ENCODE assay signal across 30 cellular contexts in the genomic region with DNA sequence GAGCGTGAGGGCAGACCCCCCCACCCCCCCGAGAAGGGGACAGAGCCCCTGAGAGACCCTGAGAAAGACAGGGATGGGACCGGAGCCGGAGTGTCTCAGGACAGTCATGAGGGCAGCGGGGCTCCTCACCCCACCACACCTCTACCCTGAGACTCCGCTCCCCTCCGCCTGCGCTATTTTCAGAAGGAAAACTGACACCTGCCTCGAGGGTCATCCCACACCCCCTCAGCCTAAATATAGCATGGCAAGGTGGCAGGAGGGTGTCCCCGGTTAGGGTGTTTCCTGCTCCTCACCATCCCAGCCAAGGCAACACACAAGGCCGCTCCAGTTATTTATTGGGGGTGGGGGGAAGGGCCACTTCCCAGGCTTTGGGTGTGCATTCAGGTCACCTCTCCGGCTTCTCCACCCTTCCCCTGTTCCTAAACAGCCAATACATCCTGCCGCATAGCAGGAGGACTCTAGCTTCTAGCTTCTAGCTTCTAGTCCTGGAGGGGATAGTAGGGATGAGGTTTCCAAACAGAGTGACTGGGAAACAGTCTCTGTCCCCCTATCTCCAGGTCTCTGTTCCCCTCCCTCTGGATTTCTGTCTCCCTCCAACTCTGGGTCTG. TPM values are rescaled to one million over a fixed set of nuclear protein-coding genes. Genes with fewer than 3 reads are reported as not detected.
A peak's percentile ranks its signal among the peaks of the same experiment; 100 is the strongest.
DNase-seq lines count a peak whose midpoint lies in the region; ATAC-seq and TF ChIP-seq lines count a peak whose summit lies in the region.
"Had no signal": no experiment of that assay in that cellular context is flagged by ENCODE, and none has a peak within 500 bp of the region (broad histone marks: within the 10 kb centered on the region; RNA-seq: fewer than 3 reads in every experiment).

No MANE protein-coding gene starts in this region.

- no peaks in the 10 kb centered on the region for H3K9me3 ChIP-seq in right atrium auricular region
- H3K9me3 ChIP-seq in SK-N-SH, result no peaks in the 10 kb centered on the region
- H3K9me3 ChIP-seq in skeletal muscle tissue (ENCODE audit: control insufficient read depth in 3 of 3, low read length in 3 of 3), result no peaks in the 10 kb centered on the region
- H3K9me3 ChIP-seq in transverse colon, result no peaks in the 10 kb centered on the region
- H3K9me3 ChIP-seq: esophagus muscularis mucosa, Peyer's patch, suprapubic skin, vagina had no signal

- H3F3A ChIP-seq in SK-N-SH (replicated peaks; ENCODE audit: insufficient read depth), result peaks cover 3% of the 10 kb centered on the region

- intact Hi-C loops in left ventricle myocardium superior (cut with micrococcal nuclease) (no loop called here), transverse colon (cut with DNase I; ENCODE audit: low total_unique reads) (no loop called here)

- H3K4me3 ChIP-seq in right atrium auricular region (no peak overlapping the region), SK-N-SH (ENCODE audit: low read depth in 2 of 2, low read length in 1 of 2) (no peak overlapping the region), skeletal muscle tissue (ENCODE audit: low read length in 3 of 3) (peak overlapping the region; percentile 60 to 70 (median 61)), transverse colon (no peak overlapping the region)
- H3K4me3 ChIP-seq: BLaER1 treated with 17β-estradiol and CSF1 and Interleukin-3, amounts not matched to agents 10 nM and 100 nM; esophagus muscularis mucosa; Peyer's patch; vagina had no signal

- DNase-seq in right atrium auricular region (ENCODE audit: low spot score) (no peak), left ventricle myocardium superior (no peak), SK-N-SH (peak; percentile 33), iPS-NIHi7 (ENCODE audit: extremely low spot score) (peak; percentile 16), transverse colon (no peak), KG1 (lab: John Stamatoyannopoulos, UW) (no peak)
- DNase-seq in stimulated activated naive CD4-positive, alpha-beta T cell treated with Interleukin-2 at 50 U/mL for 16 hours (lab: John Stamatoyannopoulos, UW), result no peak
- DNase-seq: ACHN; activated CD4-positive, alpha-beta T cell treated with anti-CD3 and anti-CD28 coated beads, Interleukin-2, amount 50 U/mL, for 4 hours; activated effector memory CD4-positive, alpha-beta T cell treated with Interleukin-2 at 50 U/mL for 16 hours; effector CD8-positive, alpha-beta T cell; HFFc6; NCI-H1694 treated with DMSO at 0.1 percent for 48 hours; NK-92 treated with Interleukin-12 subunit alpha and Interleukin-12 subunit beta, amount 100 ng/mL, for 24 hours; Peyer's patch; stimulated activated CD4-positive, alpha-beta T cell treated with anti-CD3 and anti-CD28 coated beads, Interleukin-1b, Interleukin-23, amount 100 ng/mL, for 48 hours; T-helper 2 cell had no signal

- in situ Hi-C loops in transverse colon (cut with MboI; ENCODE audit: low pct_ligation_motif_present in 1 of 4, low pct_unique_long_range_greater_than_20kb in 1 of 4, low sequenced_read_pairs in 3 of 4), result no loop called here

- WGBS in SK-N-SH (ENCODE audit: low lambda C conversion rate), result 58% methylated on average over 8 of the region's 13 CpGs
- 13 to 53% methylated on average over 5 to 12 of the region's 13 CpGs for WGBS in transverse colon (ENCODE audit: low coverage in 1 of 2), 2 donors

- TF ChIP-seq EP300 in SK-N-SH (IDR thresholded peaks at IDR 0.05; ENCODE audit: borderline replicate concordance in 1 of 2, low read depth in 1 of 2, low read length in 1 of 2) (no peak), transverse colon (IDR thresholded peaks at IDR 0.05; ENCODE audit: low read depth) (no peak)

- H2AFZ ChIP-seq in SK-N-SH (ENCODE audit: low read depth), result no peak overlapping the region

- CTCF ChIA-PET in SK-N-SH (lab: Yijun Ruan, JAX), result interaction anchor here (0.8 to 1.6 kb wide), 2 partner anchors 8 to 48 kb away, joined by 3 to 6 read pairs; a partner anchor contains a TSS

- no peaks in the 10 kb centered on the region for H3K36me3 ChIP-seq in right atrium auricular region
- H3K36me3 ChIP-seq in SK-N-SH (replicated peaks in 1 of 2; ENCODE audit: control insufficient read depth in 1 of 2, insufficient read depth in 2 of 2, low read length in 1 of 2), result no peaks in the 10 kb centered on the region
- H3K36me3 ChIP-seq in skeletal muscle tissue (ENCODE audit: control insufficient read depth in 3 of 3, insufficient read depth in 3 of 3, low read length in 3 of 3), result peaks cover 0 to 6% (median 3%) of the 10 kb centered on the region in 3 donors
- no peaks in the 10 kb centered on the region for H3K36me3 ChIP-seq in transverse colon
- H3K36me3 ChIP-seq: BLaER1 treated with 17β-estradiol and CSF1 and Interleukin-3, amounts not matched to agents 10 nM and 100 nM; esophagus muscularis mucosa; Peyer's patch; suprapubic skin; vagina had no signal

- H3K27ac ChIP-seq in right atrium auricular region (peak overlapping the region; percentile 58), SK-N-SH (ENCODE audit: low read depth in 2 of 2, low read length in 1 of 2) (no peak overlapping the region), skeletal muscle tissue (ENCODE audit: low read depth, low read length) (peak overlapping the region; percentile 97), transverse colon (no peak overlapping the region)
- H3K27ac ChIP-seq: BLaER1 treated with 17β-estradiol and CSF1 and Interleukin-3, amounts not matched to agents 10 nM and 100 nM; esophagus muscularis mucosa; Peyer's patch had no signal

- H3K9ac ChIP-seq in SK-N-SH (no peak overlapping the region), skeletal muscle tissue (ENCODE audit: low read depth in 1 of 3, low read length in 3 of 3) (peak overlapping the region; percentile 83 to 87 (median 86))
- H3K9ac ChIP-seq: BLaER1 treated with 17β-estradiol and CSF1 and Interleukin-3, amounts not matched to agents 10 nM and 100 nM had no signal

- no peaks in the 10 kb centered on the region for H4K20me1 ChIP-seq in SK-N-SH (ENCODE audit: insufficient read depth)

- no peaks in the 10 kb centered on the region for H3K9me2 ChIP-seq in SK-N-SH

- H3K27me3 ChIP-seq in right atrium auricular region (no peaks in the 10 kb centered on the region), SK-N-SH (ENCODE audit: insufficient read depth) (no peaks in the 10 kb centered on the region), skeletal muscle tissue (ENCODE audit: control insufficient read depth in 3 of 3, insufficient read depth in 3 of 3, low read length in 3 of 3) (peaks cover 0 to 14% (median 10%) of the 10 kb centered on the region in 3 donors), transverse colon (peaks cover 100% of the 10 kb centered on the region)

- no peak for TF ChIP-seq POLR2A in transverse colon (IDR thresholded peaks at IDR 0.05)

- no peak overlapping the region for H3K4me2 ChIP-seq in SK-N-SH
- H3K4me2 ChIP-seq: BLaER1 treated with 17β-estradiol and CSF1 and Interleukin-3, amounts not matched to agents 10 nM and 100 nM had no signal

- no peak for TF ChIP-seq RAD21 in SK-N-SH (IDR thresholded peaks at IDR 0.05; ENCODE audit: low read length)

- H3K79me2 ChIP-seq in SK-N-SH (ENCODE audit: insufficient read depth), result peaks cover 21% of the 10 kb centered on the region; the same call in 1 of the 2 replicates

- no peak for ATAC-seq in left ventricle myocardium superior

- H3K4me1 ChIP-seq in right atrium auricular region (peaks cover 0 to 31% of the 10 kb centered on the region in 2 donors), SK-N-SH (ENCODE audit: control insufficient read depth in 1 of 2, insufficient read depth in 2 of 2, low read depth in 1 of 2, low read length in 1 of 2) (peaks cover 0 to 8% of the 10 kb centered on the region in 2 experiments; a peak in 1 of 4 replicates), skeletal muscle tissue (ENCODE audit: control insufficient read depth in 3 of 3, insufficient read depth in 3 of 3, low read length in 3 of 3) (peaks cover 42 to 53% (median 49%) of the 10 kb centered on the region in 3 donors), transverse colon (peaks cover 0 to 11% (median 9%) of the 10 kb centered on the region in 4 donors)
- H3K4me1 ChIP-seq: vagina had no signal

- no peak for TF ChIP-seq CTCF in right atrium auricular region (IDR thresholded peaks at IDR 0.05)
- TF ChIP-seq CTCF in SK-N-SH (IDR thresholded peaks at IDR 0.05), result no peak
- TF ChIP-seq CTCF in transverse colon (IDR thresholded peaks at IDR 0.05), result no peak

- POLR2A ChIA-PET in SK-N-SH (lab: Yijun Ruan, JAX), result no interaction called here

TF ChIP-seq in SK-N-SH, 30 proteins besides CTCF, POLR2A, EP300 and RAD21:
- TF ChIP-seq POLR2AphosphoS5 (IDR thresholded peaks at IDR 0.05; ENCODE audit: low read depth, low read length), result no peak
- no peak for TF ChIP-seq GATA2 (CRISPR knock-in tag; IDR thresholded peaks at IDR 0.05)
- TF ChIP-seq FOXJ3 (CRISPR knock-in tag; IDR thresholded peaks at IDR 0.05), result no peak

RNA-seq across cellular contexts. Expression of a gene that starts 1.4 kb away (rescaled TPM):
- total RNA-seq in right atrium auricular region (not detected), left ventricle myocardium superior (not detected), skeletal muscle tissue (not detected), transverse colon (not detected)
- polyA plus RNA-seq in SK-N-SH (2012; rRNA removed), result 0.66 and 1.6 TPM in 2 replicates
- polyA plus RNA-seq in SK-N-SH (2012; cell fraction: cytosol; rRNA removed), result 0.68 and 0.71 TPM in 2 replicates
- polyA plus RNA-seq in SK-N-SH (2012; cell fraction: nucleus; rRNA removed), result 4.8 and 7.8 TPM in 2 replicates
- total RNA-seq: esophagus muscularis mucosa, frontal cortex, HT1080, LHCN-M2, mesenteric fat pad, Peyer's patch, SK-MEL-5 had no signal
- polyA plus RNA-seq: neural cell had no signal

RNA-seq across cellular contexts. Expression of a gene that starts 6.5 kb away (rescaled TPM):
- total RNA-seq in right atrium auricular region (1 to 10 TPM in 1 of 2 donors, under 1 TPM in 1; 0.35 to 3.2 TPM), left ventricle myocardium superior (0.42 TPM), skeletal muscle tissue (3.7 TPM), transverse colon (under 1 TPM in 1 of 4 donors, not detected in 3; 0.14 TPM)
- polyA plus RNA-seq in SK-N-SH (2012; rRNA removed), result 0.02 TPM in 1 of 2 replicates, not detected in the other
- 0.01 TPM in 1 of 2 replicates, not detected in the other for polyA plus RNA-seq in SK-N-SH (2012; cell fraction: cytosol; rRNA removed)
- 0.02 TPM in 1 of 2 replicates, not detected in the other for polyA plus RNA-seq in SK-N-SH (2012; cell fraction: nucleus; rRNA removed)
- total RNA-seq: esophagus muscularis mucosa, frontal cortex, HFFc6, HT1080, kidney epithelial cell, mesenteric fat pad, Peyer's patch, progenitor cell of endocrine pancreas, suprapubic skin, vagina had no signal
- polyA plus RNA-seq: neural cell had no signal

RNA-seq across cellular contexts. Expression of a gene that starts 8.5 kb away (rescaled TPM):
- total RNA-seq in right atrium auricular region, result not detected
- total RNA-seq in left ventricle myocardium superior, result not detected
- polyA plus RNA-seq in SK-N-SH (2012; rRNA removed), result 2.0 and 2.1 TPM in 2 replicates
- polyA plus RNA-seq in SK-N-SH (2012; cell fraction: cytosol; rRNA removed), result 0.53 and 0.93 TPM in 2 replicates
- polyA plus RNA-seq in SK-N-SH (2012; cell fraction: nucleus; rRNA removed), result 14.3 and 19.4 TPM in 2 replicates
- total RNA-seq in skeletal muscle tissue, result 0.52 TPM
- total RNA-seq in transverse colon, result under 1 TPM in 1 of 4 donors, not detected in 3; 0.20 TPM
- total RNA-seq: esophagus muscularis mucosa, frontal cortex, mesenteric fat pad, Peyer's patch, SK-MEL-5 had no signal
- polyA plus RNA-seq: neural cell had no signal

RNA-seq across cellular contexts. Expression of a gene that starts 17.1 kb away (rescaled TPM):
- total RNA-seq in right atrium auricular region, result not detected
- not detected for total RNA-seq in left ventricle myocardium superior
- 0.13 TPM in 1 of 2 replicates, not detected in the other for polyA plus RNA-seq in SK-N-SH (2012; rRNA removed)
- not detected in 2 replicates for polyA plus RNA-seq in SK-N-SH (2012; cell fraction: cytosol; rRNA removed)
- polyA plus RNA-seq in SK-N-SH (2012; cell fraction: nucleus; rRNA removed), result 0.23 and 0.29 TPM in 2 replicates
- total RNA-seq in skeletal muscle tissue, result not detected
- not detected for total RNA-seq in transverse colon
- total RNA-seq: esophagus muscularis mucosa, frontal cortex, LHCN-M2, mesenteric fat pad, Peyer's patch, progenitor cell of endocrine pancreas, SK-MEL-5, suprapubic skin, vagina had no signal
- polyA plus RNA-seq: neural cell had no signal

RNA-seq across cellular contexts. Expression of a gene that starts 19.2 kb away (rescaled TPM):
- 10 to 100 TPM; 62.7 to 89.4 TPM for total RNA-seq in right atrium auricular region
- 139 TPM for total RNA-seq in left ventricle myocardium superior
- 272 and 359 TPM in 2 replicates for polyA plus RNA-seq in SK-N-SH (2012; rRNA removed)
- 105 and 136 TPM in 2 replicates for polyA plus RNA-seq in SK-N-SH (2012; cell fraction: cytosol; rRNA removed)
- 1,942 and 4,228 TPM in 2 replicates for polyA plus RNA-seq in SK-N-SH (2012; cell fraction: nucleus; rRNA removed)
- 103 TPM for total RNA-seq in skeletal muscle tissue
- total RNA-seq in transverse colon, result 100 to 1,000 TPM; 216 to 682 (median 292) TPM

Comparison
In these comparisons a context has a peak if more than half of its experiments do, and no peak if none do; other contexts are left out.
1. DNase-seq: peak in SK-N-SH (single experiment) and iPS-NIHi7 (single experiment); none in right atrium auricular region (single experiment), left ventricle myocardium superior (single experiment), stimulated activated naive CD4-positive, alpha-beta T cell treated with Interleukin-2 at 50 U/mL for 16 hours (single experiment), transverse colon (single experiment) and KG1 (single experiment).
2. H3K27ac ChIP-seq: peak in right atrium auricular region (2 of 2) and skeletal muscle tissue (single experiment); none in SK-N-SH (0 of 2) and transverse colon (0 of 4).
3. H3K4me3 ChIP-seq: peak in skeletal muscle tissue (3 of 3); none in right atrium auricular region (0 of 2), SK-N-SH (0 of 2) and transverse colon (0 of 4).